Comparison of ENCODE assay signal across 26 cellular contexts in genomic region chr12:101713930-101714329, GRCh38. TPM values are rescaled to one million over a fixed set of nuclear protein-coding genes. Genes with fewer than 3 reads are reported as not detected.
DNase-seq lines count a peak whose midpoint lies in the region; ATAC-seq and TF ChIP-seq lines count a peak whose summit lies in the region.
"Had no signal": no experiment of that assay in that cellular context is flagged by ENCODE, and none has a peak within 500 bp of the region (broad histone marks: within the 10 kb centered on the region; RNA-seq: fewer than 3 reads in every experiment).

No MANE protein-coding gene starts in this region.

- H3K23ac ChIP-seq in neuronal stem cell (ENCODE audit: low read depth, low read length, poor library complexity) = no peak overlapping the region

- H4K8ac ChIP-seq in neuronal stem cell (ENCODE audit: low read depth, low read length) = no peak overlapping the region

- H3K9ac ChIP-seq in neuronal stem cell (ENCODE audit: low read depth, low read length, poor library complexity) = no peak overlapping the region
- H3K9ac ChIP-seq: GM23248 had no signal

- no CpG with 5 or more reads among the region's 2 CpGs for WGBS in neuronal stem cell (ENCODE audit: extremely low coverage in 2 of 2, insufficient read length in 2 of 2, insufficient replicate concordance in 1 of 2), 2 donors

- H4K91ac ChIP-seq in neuronal stem cell (ENCODE audit: low read depth, low read length, poor library complexity) = no peak overlapping the region

- H3K36me3 ChIP-seq in left ventricle myocardium inferior (peaks cover 7% of the 10 kb centered on the region), neuronal stem cell (replicated peaks in 1 of 2; ENCODE audit: control insufficient read depth in 2 of 2, insufficient read depth in 2 of 2, low read length in 2 of 2) (no peaks in the 10 kb centered on the region)
- H3K36me3 ChIP-seq: prostate gland had no signal

- H2BK12ac ChIP-seq in neuronal stem cell (ENCODE audit: low read length) = no peak overlapping the region

- H3K18ac ChIP-seq in neuronal stem cell (ENCODE audit: low read length) = no peak overlapping the region

- ATAC-seq in HG03460 (IDR thresholded peaks at IDR 0.05; ENCODE audit: unreplicated experiment) (no peak), GM19463 (IDR thresholded peaks at IDR 0.05; ENCODE audit: unreplicated experiment) (no peak), HG03139 (IDR thresholded peaks at IDR 0.05; ENCODE audit: unreplicated experiment) (no peak)

- no peak overlapping the region for H2BK120ac ChIP-seq in neuronal stem cell (ENCODE audit: low read depth, low read length)

- no peak overlapping the region for H2AK5ac ChIP-seq in neuronal stem cell (ENCODE audit: low read depth, low read length)

- H3K4ac ChIP-seq in neuronal stem cell (ENCODE audit: low read length) = no peak overlapping the region

- H3K79me1 ChIP-seq in neuronal stem cell (ENCODE audit: low read depth, low read length) = no peaks in the 10 kb centered on the region

- intact Hi-C loops in left ventricle myocardium inferior (cut with micrococcal nuclease) (no loop called here), cardiac septum (cut with DNase I) (no loop called here)

- H3K14ac ChIP-seq in neuronal stem cell (ENCODE audit: low read length) = no peak overlapping the region

- no peak for TF ChIP-seq CTCF in left ventricle myocardium inferior (IDR thresholded peaks at IDR 0.05; ENCODE audit: borderline replicate concordance)

- DNase-seq in left ventricle myocardium inferior (no peak), cardiac septum (ENCODE audit: low spot score) (no peak), neuronal stem cell (ENCODE audit: low spot score) (no peak), NCI-H2227 (lab: John Stamatoyannopoulos, UW; ENCODE audit: unreplicated experiment) (no peak)
- DNase-seq: activated CD4-positive, alpha-beta T cell treated with anti-CD3 and anti-CD28 coated beads, Interleukin-2, amount 50 U/mL, for 4 hours; activated T-cell treated with anti-CD3 and anti-CD28 coated beads, Interleukin-2, amount 50 U/mL, for 48 hours; CD4-positive, alpha-beta memory T cell; esophagus squamous epithelium; GM23248; kidney glomerular epithelial cell; NCI-H1048; NCI-H1694; NCI-H446 treated with DMSO at 0.1 percent for 48 hours; NCI-H774; stimulated activated CD4-positive, alpha-beta T cell treated with anti-CD3 and anti-CD28 coated beads, Interleukin-15, amount 100 ng/mL, for 24 hours; stimulated activated CD4-positive, alpha-beta T cell treated with anti-CD3 and anti-CD28 coated beads, Interleukin-4, amount 100 ng/mL, for 4 hours; T-helper 1 cell had no signal

- no peak overlapping the region for H2BK5ac ChIP-seq in neuronal stem cell (ENCODE audit: low read length)

- H2AFZ ChIP-seq in neuronal stem cell (ENCODE audit: low read length) = peak overlapping the region; percentile 67
- H2AFZ ChIP-seq: GM23248 had no signal

- H3K4me1 ChIP-seq in left ventricle myocardium inferior = peaks cover 49% of the 10 kb centered on the region
- peaks cover 4 to 11% of the 10 kb centered on the region in 2 donors for H3K4me1 ChIP-seq in neuronal stem cell (ENCODE audit: control insufficient read depth in 2 of 2, insufficient read depth in 1 of 2, low read depth in 1 of 2, low read length in 2 of 2)
- H3K4me1 ChIP-seq: prostate gland had no signal

- no peak overlapping the region for H2BK15ac ChIP-seq in neuronal stem cell (ENCODE audit: low read length)

- H3K4me3 ChIP-seq in left ventricle myocardium inferior (peak overlapping the region; percentile 45), neuronal stem cell (ENCODE audit: low read length in 2 of 2) (no peak overlapping the region)
- H3K4me3 ChIP-seq: GM23248, prostate gland had no signal

- H3K4me2 ChIP-seq in neuronal stem cell (ENCODE audit: insufficient read depth, low read length, poor library complexity, severe bottlenecking) = no peak overlapping the region

- H3K27me3 ChIP-seq in left ventricle myocardium inferior (ENCODE audit: low read depth) (no peaks in the 10 kb centered on the region), layer of hippocampus (ENCODE audit: control insufficient read depth, insufficient read depth, low read length) (no peaks in the 10 kb centered on the region), neuronal stem cell (ENCODE audit: control insufficient read depth in 3 of 3, insufficient read depth in 3 of 3, low read depth in 1 of 3, low read length in 3 of 3) (no peaks in the 10 kb centered on the region)
- H3K27me3 ChIP-seq: esophagus squamous epithelium, neutrophil had no signal

- H3K27ac ChIP-seq in left ventricle myocardium inferior (replicated peaks) = peak overlapping the region; percentile 83
- peak overlapping the region; percentile 9 for H3K27ac ChIP-seq in layer of hippocampus (ENCODE audit: low read depth, low read length)
- H3K27ac ChIP-seq in neuronal stem cell (replicated peaks; ENCODE audit: low read length) = no peak overlapping the region
- H3K27ac ChIP-seq: GM23248, neutrophil had no signal

- H3K9me3 ChIP-seq in left ventricle myocardium inferior (replicated peaks) (no peaks in the 10 kb centered on the region), neuronal stem cell (replicated peaks in 1 of 2; ENCODE audit: control insufficient read depth in 2 of 2, insufficient read depth in 1 of 2, low read depth in 1 of 2, low read length in 2 of 2) (no peaks in the 10 kb centered on the region)
- H3K9me3 ChIP-seq: esophagus squamous epithelium, neutrophil, prostate gland had no signal

RNA-seq across cellular contexts. Expression of gene CHPT1, which starts 16.5 kb away (rescaled TPM):
- total RNA-seq in left ventricle myocardium inferior (132 TPM), cardiac septum (86.1 TPM)
- polyA plus RNA-seq in neuronal stem cell (2013, experiment 1 of 2) = 6.2 TPM
- 6.3 TPM for polyA plus RNA-seq in neuronal stem cell (2013, experiment 2 of 2)

RNA-seq across cellular contexts. Expression of gene SYCP3, which starts 25.3 kb away (rescaled TPM):
- not detected for total RNA-seq in left ventricle myocardium inferior
- total RNA-seq in cardiac septum = not detected
- polyA plus RNA-seq in neuronal stem cell (2013, experiment 1 of 2) = 0.04 TPM
- polyA plus RNA-seq in neuronal stem cell (2013, experiment 2 of 2) = not detected
- total RNA-seq: Daoy, dermis microvascular lymphatic vessel endothelial cell, GM23248, RPMI7951 had no signal
